ENCODE assay signal across 29 cellular contexts in genomic region chr1:5794279-5794678, GRCh38.
"Had no signal": no experiment of that assay in that cellular context is flagged by ENCODE, and none has a peak within 500 bp of the region (broad histone marks: within the 10 kb centered on the region; RNA-seq: fewer than 3 reads in every experiment).

No MANE protein-coding gene starts in this region.

- FAIRE-seq: colon, endometrium, endothelial cell of umbilical vein, frontal cortex had no signal

- H3K27ac ChIP-seq: colonic mucosa, coronary artery, dorsolateral prefrontal cortex, epithelial cell of prostate, esophagus muscularis mucosa, esophagus squamous epithelium, foreskin keratinocyte, gastrocnemius medialis, gastroesophageal sphincter, heart left ventricle, heart right ventricle had no signal

- H3K4me1 ChIP-seq: colonic mucosa, esophagus muscularis mucosa, esophagus squamous epithelium, foreskin keratinocyte, gastrocnemius medialis, gastroesophageal sphincter, heart left ventricle, heart right ventricle had no signal

- H3K36me3 ChIP-seq: colonic mucosa, esophagus muscularis mucosa, esophagus squamous epithelium, gastrocnemius medialis, gastroesophageal sphincter, heart left ventricle, heart right ventricle had no signal

- H3K27ac Mint-ChIP-seq: dendritic cell treated with granulocyte-macrophage colony-stimulating factor and Interleukin-4, amounts not matched to agents 40 ng/mL and 50 ng/mL, for 4 days; effector memory CD8-positive, alpha-beta T cell; endodermal cell had no signal

- ATAC-seq: effector memory CD8-positive, alpha-beta T cell; esophagus mucosa; foreskin keratinocyte; gastrocnemius medialis; gastroesophageal sphincter; heart right ventricle had no signal

- H3K4me3 ChIP-seq: colonic mucosa, coronary artery, dorsolateral prefrontal cortex, esophagus muscularis mucosa, esophagus squamous epithelium, gastrocnemius medialis, gastroesophageal sphincter, heart left ventricle, heart right ventricle had no signal

- H3K4me1 Mint-ChIP-seq: endodermal cell had no signal

- H3K9me3 ChIP-seq: colonic mucosa, esophagus muscularis mucosa, esophagus squamous epithelium, gastrocnemius medialis, gastroesophageal sphincter, heart left ventricle, heart right ventricle had no signal

- H3K4me3 Mint-ChIP-seq: dendritic cell treated with granulocyte-macrophage colony-stimulating factor and Interleukin-4, amounts not matched to agents 40 ng/mL and 50 ng/mL, for 4 days; effector memory CD8-positive, alpha-beta T cell; endodermal cell had no signal

- H3K27me3 ChIP-seq: colonic mucosa, foreskin keratinocyte had no signal

- DNase-seq: colonic mucosa; cortex of kidney; dermis blood vessel endothelial cell; dorsolateral prefrontal cortex; effector CD4-positive, alpha-beta T cell; effector CD8-positive, alpha-beta T cell; effector memory CD4-positive, alpha-beta T cell; effector memory CD8-positive, alpha-beta T cell; endodermal cell; erythroblast; esophagus squamous epithelium; foreskin fibroblast; foreskin keratinocyte; foreskin melanocyte; gastrocnemius medialis; glutamatergic neuron; head of caudate nucleus; heart left ventricle; heart right ventricle had no signal
